In the genomic region with DNA sequence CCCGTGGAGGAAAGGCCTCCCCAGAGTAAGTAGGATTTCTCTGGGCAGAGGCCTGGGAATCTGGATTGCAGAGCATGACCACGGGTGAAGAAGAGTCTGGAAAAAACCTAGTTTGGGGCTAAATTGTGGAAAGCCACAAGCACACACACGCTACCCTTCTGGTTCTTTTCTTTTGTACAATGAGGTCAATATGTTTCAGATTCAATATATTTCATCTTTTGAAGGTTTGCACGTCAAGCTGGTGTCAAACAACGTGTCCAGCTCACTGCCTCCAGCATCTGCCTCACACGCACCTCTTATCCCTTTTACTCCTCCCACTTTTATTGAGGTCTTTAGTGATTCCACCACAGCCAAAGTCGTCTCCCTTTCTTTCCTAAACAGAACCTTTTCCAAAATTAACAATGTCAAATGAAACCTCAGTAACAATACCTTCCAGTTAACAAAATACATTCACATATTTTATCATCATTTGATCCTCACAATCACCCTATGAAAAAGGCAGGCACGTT, we compare ENCODE assay signal across 8 cellular contexts. TPM values are rescaled to one million over a fixed set of nuclear protein-coding genes. Genes with fewer than 3 reads are reported as not detected.
DNase-seq lines count a peak whose midpoint lies in the region; ATAC-seq and TF ChIP-seq lines count a peak whose summit lies in the region.

No MANE protein-coding gene starts in this region.

- H3K4me1 Mint-ChIP-seq in Caco-2 (ENCODE audit: low read depth, unreplicated experiment) (peaks cover 25% of the 10 kb centered on the region), immature natural killer cell (peaks cover 17 to 20% of the 10 kb centered on the region in 2 donors)
- H3K4me1 Mint-ChIP-seq in activated CD4-positive, alpha-beta memory T cell treated with anti-CD3 and anti-CD28 coated beads, Interleukin-2, amount 10 ng/mL, durations not matched to agents 7 days and 5 days = peaks cover 23% of the 10 kb centered on the region

- peaks cover 31% of the 10 kb centered on the region for H3K4me1 ChIP-seq in Caco-2
- peaks cover 21 to 30% of the 10 kb centered on the region in 2 experiments for H3K4me1 ChIP-seq in HCT116 (ENCODE audit: control insufficient read depth in 1 of 2, insufficient read depth in 2 of 2, low read length in 2 of 2)
- peaks cover 3 to 17% of the 10 kb centered on the region in 2 donors for H3K4me1 ChIP-seq in thyroid gland

- POLR2A ChIA-PET in Caco-2 (lab: Charles Lee) = interaction anchor here (1.0 kb wide), 1 partner anchor 94 kb away, joined by 3 read pairs; no protein-coding TSS in a partner anchor
- POLR2A ChIA-PET in HCT116 (lab: Charles Lee) = no interaction called here
- POLR2A ChIA-PET in activated CD4-positive, alpha-beta memory T cell treated with anti-CD3 and anti-CD28 coated beads, Interleukin-2, amount 10 ng/mL, durations not matched to agents 7 days and 5 days (lab: Charles Lee) = no interaction called here

- RAD21 ChIA-PET in HCT116 (lab: Charles Lee; ENCODE audit: low non-redundant PET in 1 of 2, low total read pairs in 2 of 2, uncharacterized antibody in 2 of 2, unreplicated experiment in 2 of 2) = no interaction called here

- TF ChIP-seq CTCF in Caco-2 (IDR thresholded peaks at IDR 0.05; ENCODE audit: insufficient read depth in 1 of 2, low read depth in 1 of 2, low read length in 1 of 2, severe bottlenecking in 1 of 2, unreplicated experiment in 1 of 2) = no peak
- TF ChIP-seq CTCF in HCT116 (IDR thresholded peaks at IDR 0.05 in 2 of 3, conservative IDR thresholded peaks at IDR 0.05 in 1 of 3; ENCODE audit: borderline replicate concordance in 1 of 3, insufficient read depth in 1 of 3, low read depth in 2 of 3, low read length in 2 of 3) = no peak
- TF ChIP-seq CTCF in thyroid gland (IDR thresholded peaks at IDR 0.05) = no peak

- H3K27ac Mint-ChIP-seq in Caco-2 (ENCODE audit: unreplicated experiment) = peak overlapping the region; percentile 70
- H3K27ac Mint-ChIP-seq in activated CD4-positive, alpha-beta memory T cell treated with anti-CD3 and anti-CD28 coated beads, Interleukin-2, amount 10 ng/mL, durations not matched to agents 7 days and 5 days = no peak overlapping the region
- H3K27ac Mint-ChIP-seq in immature natural killer cell = peak overlapping the region in 4 of 6 donors; percentile 5 to 50 (median 28)

- H3K36me3 ChIP-seq in Caco-2 (ENCODE audit: control insufficient read depth, insufficient read depth, low read length) = no peaks in the 10 kb centered on the region
- no peaks in the 10 kb centered on the region for H3K36me3 ChIP-seq in HCT116 (ENCODE audit: control insufficient read depth in 1 of 2, insufficient read depth in 2 of 2, low read length in 2 of 2)
- H3K36me3 ChIP-seq in thyroid gland = no peaks in the 10 kb centered on the region

- BruUV-seq in Caco-2 (replicated peaks; lab: Mats Ljungman, UMichigan) (no TSS peak), HCT116 (replicated peaks; lab: Mats Ljungman, UMichigan) (no TSS peak)

- 40 to 42% methylated on average over 8 of the region's 8 CpGs for WGBS in thyroid gland, 2 donors

- CTCF ChIA-PET in Caco-2 (lab: Charles Lee) (no interaction called here), HCT116 (lab: Charles Lee) (no interaction called here)
- CTCF ChIA-PET in activated CD4-positive, alpha-beta memory T cell treated with anti-CD3 and anti-CD28 coated beads, Interleukin-2, amount 10 ng/mL, durations not matched to agents 7 days and 5 days (lab: Charles Lee) = no interaction called here

- DNase-seq in Caco-2 (no peak), HCT116 (ENCODE audit: low read depth, low spot score) (no peak), immature natural killer cell (no peak), thyroid gland (peak in 1 of 2 donors; percentile 58), SK-N-DZ (ENCODE audit: low spot score) (no peak)
- DNase-seq in activated CD4-positive, alpha-beta memory T cell treated with anti-CD3 and anti-CD28 coated beads, Interleukin-2, amount 10 ng/mL, durations not matched to agents 7 days and 5 days = no peak

- no peaks in the 10 kb centered on the region for H3K9me3 Mint-ChIP-seq in Caco-2 (ENCODE audit: unreplicated experiment)
- H3K9me3 Mint-ChIP-seq in activated CD4-positive, alpha-beta memory T cell treated with anti-CD3 and anti-CD28 coated beads, Interleukin-2, amount 10 ng/mL, durations not matched to agents 7 days and 5 days = no peaks in the 10 kb centered on the region
- no peaks in the 10 kb centered on the region for H3K9me3 Mint-ChIP-seq in immature natural killer cell

- H3K9me2 ChIP-seq in HCT116 (ENCODE audit: insufficient read depth) = no peaks in the 10 kb centered on the region

- H3K79me2 ChIP-seq in HCT116 (ENCODE audit: insufficient read depth, low read length) = peaks cover 32% of the 10 kb centered on the region

- H3K36me3 Mint-ChIP-seq in Caco-2 (ENCODE audit: insufficient read depth, unreplicated experiment) (peaks cover 12% of the 10 kb centered on the region), immature natural killer cell (no peaks in the 10 kb centered on the region)
- no peaks in the 10 kb centered on the region for H3K36me3 Mint-ChIP-seq in activated CD4-positive, alpha-beta memory T cell treated with anti-CD3 and anti-CD28 coated beads, Interleukin-2, amount 10 ng/mL, durations not matched to agents 7 days and 5 days (ENCODE audit: low read depth)

- peak overlapping the region; percentile 81 for H3K9ac ChIP-seq in HCT116 (ENCODE audit: low read length)

- H2AFZ ChIP-seq in HCT116 (ENCODE audit: low read depth, low read length, poor library complexity, severe bottlenecking) = peak overlapping the region; percentile 99

- peak overlapping the region; percentile 98 for H3K4me2 ChIP-seq in HCT116 (ENCODE audit: low read length)

- TF ChIP-seq POLR2A in HCT116 (IDR thresholded peaks at IDR 0.05; ENCODE audit: borderline replicate concordance, extremely low read depth, insufficient read depth, insufficient read length) (no peak), thyroid gland (IDR thresholded peaks at IDR 0.05) (no peak)

- H3K27me3 ChIP-seq in Caco-2 (replicated peaks; ENCODE audit: control insufficient read depth, insufficient read depth, low read length) = no peaks in the 10 kb centered on the region
- H3K27me3 ChIP-seq in HCT116 (ENCODE audit: insufficient read depth, low read length) = no peaks in the 10 kb centered on the region
- no peaks in the 10 kb centered on the region for H3K27me3 ChIP-seq in thyroid gland

- H3K27ac ChIP-seq in HCT116 (ENCODE audit: low read depth, low read length) = peak overlapping the region; percentile 64
- H3K27ac ChIP-seq in thyroid gland = peak overlapping the region; percentile 67 to 91 (median 87)

- peak overlapping the region; percentile 80 for H3K4me3 Mint-ChIP-seq in Caco-2 (ENCODE audit: unreplicated experiment)
- H3K4me3 Mint-ChIP-seq in activated CD4-positive, alpha-beta memory T cell treated with anti-CD3 and anti-CD28 coated beads, Interleukin-2, amount 10 ng/mL, durations not matched to agents 7 days and 5 days = peak overlapping the region; percentile 78
- H3K4me3 Mint-ChIP-seq in immature natural killer cell = peak overlapping the region; percentile 66 to 82 (median 75)

- intact Hi-C loops in Caco-2 (cut with micrococcal nuclease; ENCODE audit: unreplicated experiment) = loop anchor here (1.0 to 5.0 kb wide), 4 partner anchors 43 to 179 kb away; no protein-coding TSS in a partner anchor
- intact Hi-C loops in HCT116 (cut with micrococcal nuclease) = no loop called here
- intact Hi-C loops in thyroid gland (cut with DNase I) = no loop called here

- no peak for TF ChIP-seq RAD21 in HCT116 (IDR thresholded peaks at IDR 0.05; ENCODE audit: low read depth)

- H3K4me3 ChIP-seq in Caco-2 (ENCODE audit: low read depth, low read length) (peak overlapping the region; percentile 97), HCT116 (replicated peaks in 1 of 2; ENCODE audit: low read depth in 1 of 2, low read length in 2 of 2) (peak overlapping the region; percentile 36 to 83), thyroid gland (replicated peaks in 1 of 3) (peak overlapping the region in 2 of 3 donors; percentile 33 to 74)

- H3K27me3 Mint-ChIP-seq in Caco-2 (ENCODE audit: insufficient read depth, unreplicated experiment) (no peaks in the 10 kb centered on the region), immature natural killer cell (ENCODE audit: low read depth in 3 of 3) (peaks cover 3 to 5% (median 5%) of the 10 kb centered on the region in 3 donors)
- peaks cover 8% of the 10 kb centered on the region for H3K27me3 Mint-ChIP-seq in activated CD4-positive, alpha-beta memory T cell treated with anti-CD3 and anti-CD28 coated beads, Interleukin-2, amount 10 ng/mL, durations not matched to agents 7 days and 5 days

- ATAC-seq in HCT116 = no peak; the same call in 1 of the 2 replicates
- no peak for ATAC-seq in GM21526 (IDR thresholded peaks at IDR 0.05; ENCODE audit: low FRiP score, unreplicated experiment)
- ATAC-seq in GM19467 (IDR thresholded peaks at IDR 0.05; ENCODE audit: unreplicated experiment) = no peak

- H4K20me1 ChIP-seq in HCT116 (ENCODE audit: insufficient read depth) = no peaks in the 10 kb centered on the region

- H3K9me3 ChIP-seq in Caco-2 = no peaks in the 10 kb centered on the region
- no peaks in the 10 kb centered on the region for H3K9me3 ChIP-seq in HCT116 (ENCODE audit: control insufficient read depth in 1 of 2, insufficient read depth in 1 of 2, low read depth in 1 of 2, low read length in 2 of 2)
- no peaks in the 10 kb centered on the region for H3K9me3 ChIP-seq in thyroid gland

TF ChIP-seq in HCT116, 20 proteins besides CTCF, POLR2A, EP300 and RAD21 (continues in another document):
- TF ChIP-seq JUND (IDR thresholded peaks at IDR 0.05) (0 out of 2 replicates have a peak, but pooled peaks have one; percentile 4), CEBPB (IDR thresholded peaks at IDR 0.05; ENCODE audit: low read depth) (no peak), ELF1 (IDR thresholded peaks at IDR 0.05; ENCODE audit: borderline replicate concordance, low read depth) (no peak), SP1 (IDR thresholded peaks at IDR 0.05; ENCODE audit: low read depth) (peak; percentile 22; the same call in 1 of the 2 replicates)

RNA-seq across cellular contexts. Expression of gene EPB41L2, which starts 0.8 kb away (rescaled TPM):
- 91.7 and 106 TPM in 2 replicates for total RNA-seq in Caco-2 (2022)
- 74.8 TPM for total RNA-seq in HCT116 (2021; ENCODE audit: unreplicated experiment)
- polyA plus RNA-seq in HCT116 (2012) = 26.8 and 34.6 TPM in 2 replicates
- 10 to 100 TPM; 24.8 to 25.6 TPM for total RNA-seq in activated CD4-positive, alpha-beta memory T cell treated with anti-CD3 and anti-CD28 coated beads, Interleukin-2, amount 10 ng/mL, durations not matched to agents 7 days and 5 days
- 1 to 10 TPM in 1 of 3 donors, under 1 TPM in 1, not detected in 1; 0.81 to 1.3 TPM for polyA plus RNA-seq in immature natural killer cell
- 100 to 1,000 TPM in 1 of 4 donors, 10 to 100 TPM in 3; 58.8 to 105 (median 81.3) TPM for total RNA-seq in thyroid gland
- polyA plus RNA-seq in SK-N-DZ (2014; cell fraction: cytosol; rRNA removed) = 13.6 and 15.4 TPM in 2 replicates
- 45.1 and 84.9 TPM in 2 replicates for polyA plus RNA-seq in SK-N-DZ (2014; cell fraction: nucleus; rRNA removed)
